In the genomic region with DNA sequence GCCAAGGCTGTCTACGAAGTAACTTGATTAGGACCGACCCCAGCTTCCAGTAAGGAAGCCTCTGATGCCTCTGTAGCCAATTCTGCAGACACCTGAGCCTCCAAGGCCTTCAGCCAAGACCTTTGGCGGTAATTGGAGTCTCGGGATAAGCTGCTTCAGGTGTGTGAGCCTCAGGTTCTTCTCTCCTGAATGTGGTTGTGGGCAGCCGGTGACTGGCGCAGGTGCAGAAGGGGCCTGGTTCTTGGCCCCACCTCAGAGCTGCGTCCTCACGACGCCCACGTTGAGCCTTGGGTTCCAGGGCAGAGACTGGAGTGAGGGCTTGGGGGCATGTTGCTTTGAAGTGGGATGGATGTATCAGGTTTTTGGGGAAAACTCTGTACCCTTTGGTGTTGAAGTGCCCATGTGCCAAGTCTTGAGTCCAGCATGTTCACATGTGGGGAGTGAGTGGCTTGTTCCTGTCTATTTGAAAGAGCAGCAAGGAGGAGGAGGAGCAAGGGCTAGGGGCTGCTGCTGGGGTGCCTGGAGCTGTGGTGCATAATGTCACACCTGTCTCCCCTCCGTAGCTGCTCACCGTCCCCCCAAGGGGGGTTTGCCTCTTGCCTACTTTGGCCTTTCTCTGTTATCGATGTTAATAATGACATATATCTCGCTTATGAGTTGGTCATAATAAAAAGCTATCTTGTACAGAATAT, we compare ENCODE assay signal across 9 cellular contexts. TPM values are rescaled to one million over a fixed set of nuclear protein-coding genes. Genes with fewer than 3 reads are reported as not detected.
DNase-seq lines count a peak whose midpoint lies in the region; ATAC-seq, FAIRE-seq and TF ChIP-seq lines count a peak whose summit lies in the region.
"Had no signal": no experiment of that assay in that cellular context is flagged by ENCODE, and none has a peak within 500 bp of the region (broad histone marks: within the 10 kb centered on the region; RNA-seq: fewer than 3 reads in every experiment).

No MANE protein-coding gene starts in this region.

- no peak for TF ChIP-seq CTCF in CD8-positive, alpha-beta T cell (IDR thresholded peaks at IDR 0.05)
- TF ChIP-seq CTCF in endothelial cell of umbilical vein (IDR thresholded peaks at IDR 0.05; ENCODE audit: extremely low read depth in 1 of 2, insufficient read depth in 1 of 2, low read depth in 1 of 2, low read length in 2 of 2) (no peak), neural progenitor cell (IDR thresholded peaks at IDR 0.05) (no peak)

- dilution Hi-C loops in endothelial cell of umbilical vein (cut with MboI; ENCODE audit: extremely low pct_ligation_motif_present, low sequenced_read_pairs) = no loop called here

- H3K27me3 ChIP-seq in CD8-positive, alpha-beta T cell (ENCODE audit: insufficient read depth, low read length) = no peaks in the 10 kb centered on the region
- no peaks in the 10 kb centered on the region for H3K27me3 ChIP-seq in endothelial cell of umbilical vein (ENCODE audit: control insufficient read depth in 2 of 2, insufficient read depth in 2 of 2, low read length in 2 of 2)
- H3K27me3 ChIP-seq in neural progenitor cell = peaks cover 22% of the 10 kb centered on the region

- H2AFZ ChIP-seq in endothelial cell of umbilical vein (ENCODE audit: low read depth, low read length) = no peak overlapping the region
- H2AFZ ChIP-seq in neural progenitor cell (replicated peaks) = no peak overlapping the region

- DNase-seq in CD8-positive, alpha-beta T cell = peak in 1 of 7 experiments; percentile 43
- peak; percentile 23 for DNase-seq in NCI-H69 (lab: John Stamatoyannopoulos, UW)
- no peak for DNase-seq in endothelial cell of umbilical vein (ENCODE audit: low read depth, low spot score)
- DNase-seq in neural progenitor cell (ENCODE audit: low spot score) = peak; percentile 13
- no peak for DNase-seq in D341Med (ENCODE audit: low spot score)
- no peak for DNase-seq in iPS-NIHi11 (ENCODE audit: low spot score)
- DNase-seq: NCI-H345 had no signal

- no peak for TF ChIP-seq POLR2A in endothelial cell of umbilical vein (IDR thresholded peaks at IDR 0.05; ENCODE audit: low read depth, low read length)

- H3K9me3 Mint-ChIP-seq in CD8-positive, alpha-beta T cell = no peaks in the 10 kb centered on the region
- H3K9me3 Mint-ChIP-seq in neural progenitor cell = no peaks in the 10 kb centered on the region

- CTCF ChIA-PET in CD8-positive, alpha-beta T cell (lab: Charles Lee) = interaction anchor here (0.9 to 1.2 kb wide), 3 partner anchors 43 to 245 kb away, joined by 3 read pairs; no protein-coding TSS in a partner anchor
- CTCF ChIA-PET in endothelial cell of umbilical vein (lab: Charles Lee) = interaction anchor here (0.9 to 1.3 kb wide), 2 partner anchors 8 to 11 kb away, joined by 3 read pairs; no protein-coding TSS in a partner anchor

- intact Hi-C loops in CD8-positive, alpha-beta T cell (cut with DNase I, micrococcal nuclease) = loop anchor here in 1 of 2 experiments (2.0 kb wide), 1 partner anchor 67 kb away; no protein-coding TSS in a partner anchor
- intact Hi-C loops in endothelial cell of umbilical vein (cut with micrococcal nuclease) = loop anchor here (2.0 kb wide), 1 partner anchor 245 kb away; no protein-coding TSS in a partner anchor

- peak overlapping the region; percentile 83 for H3K4me3 Mint-ChIP-seq in CD8-positive, alpha-beta T cell
- H3K4me3 Mint-ChIP-seq in neural progenitor cell = peak overlapping the region; percentile 92

- no peaks in the 10 kb centered on the region for H3K36me3 ChIP-seq in CD8-positive, alpha-beta T cell (ENCODE audit: insufficient read depth, low read length)
- H3K36me3 ChIP-seq in endothelial cell of umbilical vein (ENCODE audit: control insufficient read depth in 2 of 2, extremely low read depth in 1 of 2, insufficient read depth in 2 of 2, low read length in 2 of 2) (no peaks in the 10 kb centered on the region), neural progenitor cell (no peaks in the 10 kb centered on the region)

- FAIRE-seq in endothelial cell of umbilical vein (lab: Jason Lieb, UNC) = peak; percentile 42

- H3F3A ChIP-seq in neural progenitor cell (ENCODE audit: low read depth) = peaks cover 8% of the 10 kb centered on the region

- H3K9ac ChIP-seq in endothelial cell of umbilical vein (replicated peaks; ENCODE audit: extremely low read depth, insufficient read depth, low read length) (no peak overlapping the region), neural progenitor cell (no peak overlapping the region)

- no peak overlapping the region for H3K27ac Mint-ChIP-seq in CD8-positive, alpha-beta T cell
- peak overlapping the region; percentile 53 for H3K27ac Mint-ChIP-seq in neural progenitor cell

- no peaks in the 10 kb centered on the region for H3K9me1 ChIP-seq in endothelial cell of umbilical vein (replicated peaks; ENCODE audit: control insufficient read depth, extremely low read depth, insufficient read depth, low read length)

- BruUV-seq in endothelial cell of umbilical vein (replicated peaks; lab: Mats Ljungman, UMichigan) = no TSS peak

- H3K4me3 ChIP-seq in CD8-positive, alpha-beta T cell (ENCODE audit: low read depth, low read length) = no peak overlapping the region
- H3K4me3 ChIP-seq in endothelial cell of umbilical vein (replicated peaks in 1 of 3; ENCODE audit: insufficient read depth in 1 of 3, low read depth in 1 of 3, low read length in 3 of 3) (no peak overlapping the region), neural progenitor cell (peak overlapping the region; percentile 79)

- POLR2A ChIA-PET in CD8-positive, alpha-beta T cell (lab: Charles Lee) = no interaction called here
- POLR2A ChIA-PET in endothelial cell of umbilical vein (lab: Charles Lee) = no interaction called here

- peaks cover 14% of the 10 kb centered on the region for H3K4me1 Mint-ChIP-seq in CD8-positive, alpha-beta T cell (ENCODE audit: low read depth)
- H3K4me1 Mint-ChIP-seq in neural progenitor cell = peaks cover 24% of the 10 kb centered on the region

- ATAC-seq in CD8-positive, alpha-beta T cell = no peak
- no peak for ATAC-seq in GM19023 (IDR thresholded peaks at IDR 0.05; ENCODE audit: unreplicated experiment)
- no peak for ATAC-seq in HG02852 (IDR thresholded peaks at IDR 0.05; ENCODE audit: unreplicated experiment)

- H4K20me1 ChIP-seq in endothelial cell of umbilical vein (replicated peaks; ENCODE audit: control insufficient read depth, extremely low read depth, insufficient read depth, low read length) = no peaks in the 10 kb centered on the region
- H4K20me1 ChIP-seq in neural progenitor cell (ENCODE audit: low read depth) = peaks cover 8% of the 10 kb centered on the region

- H3K79me2 ChIP-seq in endothelial cell of umbilical vein (ENCODE audit: control insufficient read depth, insufficient read depth, low read length) (no peaks in the 10 kb centered on the region), neural progenitor cell (ENCODE audit: low read depth) (peaks cover 10% of the 10 kb centered on the region)

- peaks cover 8% of the 10 kb centered on the region for H3K4me1 ChIP-seq in CD8-positive, alpha-beta T cell (ENCODE audit: insufficient read depth, low read length)
- H3K4me1 ChIP-seq in endothelial cell of umbilical vein (ENCODE audit: control insufficient read depth, extremely low read depth, insufficient read depth, low read length) (peaks cover 16% of the 10 kb centered on the region), neural progenitor cell (peaks cover 15% of the 10 kb centered on the region)

- H3K9me3 ChIP-seq in CD8-positive, alpha-beta T cell (ENCODE audit: low read length) = no peaks in the 10 kb centered on the region
- H3K9me3 ChIP-seq in endothelial cell of umbilical vein (replicated peaks; ENCODE audit: control insufficient read depth, insufficient read depth, low read length) (no peaks in the 10 kb centered on the region), neural progenitor cell (ENCODE audit: low read depth) (no peaks in the 10 kb centered on the region)

- H3K27me3 Mint-ChIP-seq in CD8-positive, alpha-beta T cell (ENCODE audit: low read depth) = peaks cover 9% of the 10 kb centered on the region
- H3K27me3 Mint-ChIP-seq in neural progenitor cell (ENCODE audit: insufficient read depth, low read depth) = peaks cover 11% of the 10 kb centered on the region

- H3K4me2 ChIP-seq in endothelial cell of umbilical vein (ENCODE audit: insufficient read depth, low read length) = no peak overlapping the region
- H3K4me2 ChIP-seq in neural progenitor cell = peak overlapping the region; percentile 95

- H3K36me3 Mint-ChIP-seq in CD8-positive, alpha-beta T cell = no peaks in the 10 kb centered on the region
- peaks cover 2% of the 10 kb centered on the region for H3K36me3 Mint-ChIP-seq in neural progenitor cell

- no peak overlapping the region for H3K27ac ChIP-seq in CD8-positive, alpha-beta T cell (ENCODE audit: low read depth, low read length)
- H3K27ac ChIP-seq in endothelial cell of umbilical vein (ENCODE audit: insufficient read depth, low read depth, low read length) = no peak overlapping the region
- H3K27ac ChIP-seq in neural progenitor cell = no peak overlapping the region

TF ChIP-seq in endothelial cell of umbilical vein, 7 proteins besides CTCF, POLR2A, EP300 and RAD21:
- TF ChIP-seq, protein P1, sequence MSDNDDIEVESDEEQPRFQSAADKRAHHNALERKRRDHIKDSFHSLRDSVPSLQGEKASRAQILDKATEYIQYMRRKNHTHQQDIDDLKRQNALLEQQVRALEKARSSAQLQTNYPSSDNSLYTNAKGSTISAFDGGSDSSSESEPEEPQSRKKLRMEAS (IDR thresholded peaks at IDR 0.05; ENCODE audit: insufficient read depth, insufficient read length) = no peak
- no peak for TF ChIP-seq FOS (IDR thresholded peaks at IDR 0.05; ENCODE audit: borderline replicate concordance, insufficient read depth, low read length)
- TF ChIP-seq EZH2 (IDR thresholded peaks at IDR 0.05; ENCODE audit: borderline replicate concordance, low read depth, low read length, severe bottlenecking) = no peak
- TF ChIP-seq GATA2 (IDR thresholded peaks at IDR 0.05; ENCODE audit: insufficient read depth, insufficient read length, low read depth, low read length) = no peak
- TF ChIP-seq MYC (IDR thresholded peaks at IDR 0.05; ENCODE audit: low read depth, low read length) = no peak
- no peak for TF ChIP-seq POLR2AphosphoS5 (IDR thresholded peaks at IDR 0.05; ENCODE audit: insufficient read depth, low read depth, low read length)
- TF ChIP-seq JUN (IDR thresholded peaks at IDR 0.05; ENCODE audit: borderline replicate concordance, insufficient read depth, insufficient read length, low read depth) = no peak

RNA-seq across cellular contexts. Expression of a gene that starts 1.4 kb away (rescaled TPM):
- 1 to 10 TPM in 1 of 2 experiments, under 1 TPM in 1; 1.00 to 1.7 TPM for total RNA-seq in CD8-positive, alpha-beta T cell
- total RNA-seq in endothelial cell of umbilical vein (12.5 and 17.1 TPM in 2 replicates), neural progenitor cell (ENCODE audit: low replicate concordance) (11.4 and 18.2 TPM in 2 replicates)
- polyA plus RNA-seq in endothelial cell of umbilical vein = 18.1 and 19.3 TPM in 2 replicates
- 10.4 TPM in 2 replicates for polyA plus RNA-seq in endothelial cell of umbilical vein (2011; cell fraction: cytosol; rRNA removed)
- 18.3 and 19.6 TPM in 2 replicates for polyA plus RNA-seq in endothelial cell of umbilical vein (2011; cell fraction: nucleus; rRNA removed)
- polyA plus RNA-seq in endothelial cell of umbilical vein (2012) = 7.9 and 9.5 TPM in 2 replicates
- 23.9 and 29.4 TPM in 2 replicates for polyA minus RNA-seq in endothelial cell of umbilical vein
- 14.2 TPM for polyA minus RNA-seq in endothelial cell of umbilical vein (2011; cell fraction: cytosol; rRNA and poly(A)+ RNA removed)
- polyA minus RNA-seq in endothelial cell of umbilical vein (2011; cell fraction: nucleus; rRNA and poly(A)+ RNA removed) = 11.6 and 11.8 TPM in 2 replicates

Comparison
In these comparisons a context has a peak if more than half of its experiments do, and no peak if none do; other contexts are left out.
1. DNase-seq: peak in NCI-H69 (single experiment) and neural progenitor cell (single experiment); none in endothelial cell of umbilical vein (single experiment), D341Med (single experiment) and iPS-NIHi11 (single experiment).